In the genomic region with DNA sequence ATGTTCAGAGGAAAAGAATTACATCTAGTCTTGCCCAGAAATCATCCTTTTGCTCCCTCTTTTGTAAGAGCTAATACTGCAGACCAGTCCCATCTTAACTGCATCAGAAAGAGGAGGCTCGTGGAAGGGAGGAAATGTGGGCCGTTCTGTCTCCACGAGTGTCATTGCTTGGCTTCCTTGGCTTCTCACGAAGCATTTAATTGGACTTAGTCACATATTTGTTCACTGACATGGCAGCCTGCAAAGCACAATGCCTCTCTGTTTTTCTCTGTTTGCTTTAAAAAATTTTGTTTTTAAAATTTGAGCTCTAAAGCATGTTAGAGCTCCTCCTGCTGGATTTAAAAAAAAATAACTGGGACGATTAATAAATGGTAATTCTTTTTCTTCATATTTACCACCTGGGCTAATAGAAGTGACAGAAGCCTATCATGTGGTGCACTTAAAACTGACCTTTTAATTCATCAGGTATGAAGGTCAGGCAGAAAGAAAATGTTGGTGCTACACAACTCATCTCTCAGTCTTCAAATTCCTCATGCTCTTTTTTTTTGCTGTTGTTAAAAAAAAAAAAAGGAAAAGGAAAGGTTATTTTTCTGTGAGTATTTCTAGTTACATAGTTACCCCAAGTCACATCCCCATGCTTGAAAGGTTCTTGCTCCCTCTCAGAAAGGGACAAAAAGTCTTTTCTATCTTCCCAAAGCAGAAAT, we compare ENCODE assay signal across 8 cellular contexts.
DNase-seq lines count a peak whose midpoint lies in the region; ATAC-seq lines count a peak whose summit lies in the region.

No MANE protein-coding gene starts in this region.

- peak overlapping the region; percentile 91 for H3K27ac ChIP-seq in caudate nucleus (ENCODE audit: low read depth, low read length)

- DNase-seq in NCI-H1092 treated with DMSO at 0.1 percent for 48 hours (lab: John Stamatoyannopoulos, UW) (peak; percentile 63), NCI-H1092 (lab: John Stamatoyannopoulos, UW) (no peak), HS-5 (ENCODE audit: low read depth) (peak; percentile 69), SHP77 (lab: John Stamatoyannopoulos, UW) (peak; percentile 34 to 37), caudate nucleus (lab: John Stamatoyannopoulos, UW) (peak in 43 of 61 donors; percentile 7 to 71 (median 39)), kidney glomerular epithelial cell (lab: John Stamatoyannopoulos, UW) (peak; percentile 91), smooth muscle cell of the brain vasculature (ENCODE audit: low read depth, low spot score) (peak; percentile 56)

- no peak for ATAC-seq in GM21381 (IDR thresholded peaks at IDR 0.05; ENCODE audit: unreplicated experiment)
